ENCODE assay signal across 24 cellular contexts in the genomic region with DNA sequence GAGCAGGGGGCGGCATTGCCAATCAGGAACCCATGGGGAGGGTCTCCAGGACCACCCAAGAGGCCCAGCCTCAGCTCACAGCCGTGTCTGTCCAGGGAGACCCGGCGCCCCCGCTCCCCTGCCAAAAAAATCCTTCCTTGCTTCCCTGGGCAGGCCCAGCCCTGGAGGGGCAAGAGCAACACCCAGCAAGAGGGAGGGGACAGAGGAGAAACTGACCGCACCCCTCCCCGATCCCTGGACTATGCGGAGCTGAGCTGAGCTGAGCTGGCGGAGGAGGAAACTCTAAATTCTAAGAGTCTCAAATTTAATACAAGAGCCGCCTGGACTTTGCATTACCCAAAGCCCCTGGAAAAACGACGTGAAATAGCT. TPM values are rescaled to one million over a fixed set of nuclear protein-coding genes. Genes with fewer than 3 reads are reported as not detected.
DNase-seq lines count a peak whose midpoint lies in the region; ATAC-seq, FAIRE-seq and TF ChIP-seq lines count a peak whose summit lies in the region.
"Had no signal": no experiment of that assay in that cellular context is flagged by ENCODE, and none has a peak within 500 bp of the region (broad histone marks: within the 10 kb centered on the region; RNA-seq: fewer than 3 reads in every experiment).

No MANE protein-coding gene starts in this region.

- POLR2A ChIA-PET in HepG2 (lab: Yijun Ruan, JAX) = no interaction called here

- no peak overlapping the region for H3K9ac ChIP-seq in HepG2 (ENCODE audit: insufficient read depth, low read depth, low read length)

- intact Hi-C loops in right lobe of liver (cut with DNase I) (no loop called here), HepG2 (cut with micrococcal nuclease; ENCODE audit: unreplicated experiment) (no loop called here), ovary (cut with DNase I) (no loop called here)

- H3K79me2 ChIP-seq in HepG2 (ENCODE audit: insufficient read depth, low read length) = no peaks in the 10 kb centered on the region

- WGBS in right lobe of liver (ENCODE audit: insufficient coverage, low coverage, low lambda C conversion rate, missing lambda C conversion rate) = 59% methylated on average over 6 of the region's 12 CpGs
- 20% methylated on average over 11 of the region's 12 CpGs for WGBS in HepG2 (ENCODE audit: low lambda C conversion rate)
- WGBS in ovary, 3 donors = 56 to 78% (median 76%) methylated on average over 12 of the region's 12 CpGs

- BruUV-seq in HepG2 (replicated peaks; lab: Mats Ljungman, UMichigan) = no TSS peak

- ATAC-seq in right lobe of liver (no peak), HepG2 (no peak), GM18511 (IDR thresholded peaks at IDR 0.05; ENCODE audit: unreplicated experiment) (no peak), GM18861 (IDR thresholded peaks at IDR 0.05; ENCODE audit: unreplicated experiment) (no peak)
- ATAC-seq: left colon; naive thymus-derived CD8-positive, alpha-beta T cell; Panc1; pancreas; T-helper 17 cell had no signal

- CTCF ChIA-PET in HepG2 (lab: Yijun Ruan, JAX; ENCODE audit: low intra/inter-chr PET ratio, low total read pairs) = no interaction called here

- TF ChIP-seq CTCF in right lobe of liver (IDR thresholded peaks at IDR 0.05) = no peak
- no peak for TF ChIP-seq CTCF in HepG2 (CRISPR knock-in tag; IDR thresholded peaks at IDR 0.05)
- TF ChIP-seq CTCF in right atrium auricular region (IDR thresholded peaks at IDR 0.05) = no peak
- TF ChIP-seq CTCF in ovary (IDR thresholded peaks at IDR 0.05) = no peak

- H3K27ac ChIP-seq in right lobe of liver (no peak overlapping the region), HepG2 (ENCODE audit: extremely low read length, insufficient read depth, low read length) (no peak overlapping the region), right atrium auricular region (peak overlapping the region; percentile 72 to 78), ovary (no peak overlapping the region)
- H3K27ac ChIP-seq: pancreas had no signal

- H3K4me2 ChIP-seq in HepG2 (ENCODE audit: low read depth, low read length) = no peak overlapping the region

- H3K9me3 ChIP-seq in right lobe of liver (no peaks in the 10 kb centered on the region), HepG2 (ENCODE audit: low read length) (no peaks in the 10 kb centered on the region), right atrium auricular region (no peaks in the 10 kb centered on the region), ovary (no peaks in the 10 kb centered on the region)
- H3K9me3 ChIP-seq: colonic mucosa, pancreas had no signal

- TF ChIP-seq EP300 in HepG2 (IDR thresholded peaks at IDR 0.05; ENCODE audit: low read depth in 2 of 2, low read length in 2 of 2) (no peak), HepG2 (CRISPR knock-in tag; IDR thresholded peaks at IDR 0.05; ENCODE audit: borderline replicate concordance) (no peak), ovary (IDR thresholded peaks at IDR 0.05) (no peak)

- H3K36me3 ChIP-seq in right lobe of liver (no peaks in the 10 kb centered on the region), HepG2 (replicated peaks in 1 of 2; ENCODE audit: control insufficient read depth in 1 of 2, insufficient read depth in 2 of 2, low read length in 2 of 2) (no peaks in the 10 kb centered on the region), right atrium auricular region (no peaks in the 10 kb centered on the region), ovary (no peaks in the 10 kb centered on the region)
- H3K36me3 ChIP-seq: colonic mucosa, pancreas had no signal

- H3K27me3 ChIP-seq in right lobe of liver (no peaks in the 10 kb centered on the region), HepG2 (ENCODE audit: control insufficient read depth in 1 of 2, insufficient read depth in 2 of 2, low read length in 2 of 2) (peaks cover 11 to 73% of the 10 kb centered on the region in 2 experiments; a peak in 4 of 5 replicates), right atrium auricular region (no peaks in the 10 kb centered on the region), ovary (no peaks in the 10 kb centered on the region)
- H3K27me3 ChIP-seq: colonic mucosa, pancreas had no signal

- TF ChIP-seq POLR2A in right lobe of liver (IDR thresholded peaks at IDR 0.05) (no peak), HepG2 (IDR thresholded peaks at IDR 0.05; ENCODE audit: insufficient read depth in 1 of 2, low read depth in 2 of 2, low read length in 2 of 2) (no peak), ovary (IDR thresholded peaks at IDR 0.05) (no peak)

- no peak for FAIRE-seq in HepG2 (lab: Jason Lieb, UNC)
- FAIRE-seq: H54, pancreas had no signal

- in situ Hi-C loops in HepG2 (cut with HindIII; ENCODE audit: extremely low pct_ligation_motif_present, low pct_unique_long_range_greater_than_20kb) = no loop called here

- DNase-seq in right lobe of liver (peak in 2 of 3 donors; percentile 6 to 24), HepG2 (ENCODE audit: low spot score) (no peak), right atrium auricular region (ENCODE audit: low spot score) (peak; percentile 72), ovary (peak in 4 of 5 donors; percentile 8 to 43 (median 36)), NCI-H2107 treated with DMSO at 0.1 percent for 48 hours (lab: John Stamatoyannopoulos, UW; ENCODE audit: unreplicated experiment) (no peak), SW 1271 (lab: John Stamatoyannopoulos, UW) (no peak)
- DNase-seq: activated CD4-positive, alpha-beta T cell treated with anti-CD3 and anti-CD28 coated beads for 1 hour; activated gamma-delta T cell treated with Interleukin-2 at 50 U/mL for 16 hours; activated T-cell treated with anti-CD3 and anti-CD28 coated beads, Interleukin-2, amount 50 U/mL, for 1 hour; colonic mucosa; DMS79; Kasumi-1; left colon; MV-4-11; NCI-H1694; NCI-H2171 treated with DMSO at 0.1 percent for 48 hours; NCI-H524 treated with DMSO at 0.1 percent for 48 hours; T-helper 17 cell had no signal

- H3K4me3 ChIP-seq in right lobe of liver (no peak overlapping the region), HepG2 (replicated peaks in 1 of 3; ENCODE audit: insufficient read depth in 1 of 3, low read depth in 2 of 3, low read length in 3 of 3) (no peak overlapping the region), right atrium auricular region (no peak overlapping the region), ovary (no peak overlapping the region)
- H3K4me3 ChIP-seq: colonic mucosa, pancreas had no signal

- H2AFZ ChIP-seq in HepG2 (ENCODE audit: low read length) = no peak overlapping the region

- no peaks in the 10 kb centered on the region for H3K4me1 ChIP-seq in right lobe of liver
- H3K4me1 ChIP-seq in HepG2 (ENCODE audit: insufficient read depth, low read length) = no peaks in the 10 kb centered on the region
- H3K4me1 ChIP-seq in right atrium auricular region = peaks cover 0 to 55% of the 10 kb centered on the region in 2 donors
- peaks cover 14% of the 10 kb centered on the region for H3K4me1 ChIP-seq in ovary (ENCODE audit: insufficient read depth)
- H3K4me1 ChIP-seq: colonic mucosa, pancreas had no signal

- no peaks in the 10 kb centered on the region for H4K20me1 ChIP-seq in HepG2 (ENCODE audit: insufficient read depth, low read length)

- TF ChIP-seq RAD21 in HepG2 (CRISPR knock-in tag; IDR thresholded peaks at IDR 0.05) = no peak

TF ChIP-seq in HepG2, 621 proteins besides CTCF, POLR2A, EP300 and RAD21:
- no peak for TF ChIP-seq SIN3B (IDR thresholded peaks at IDR 0.05; ENCODE audit: low read length)
- TF ChIP-seq, protein P1, sequence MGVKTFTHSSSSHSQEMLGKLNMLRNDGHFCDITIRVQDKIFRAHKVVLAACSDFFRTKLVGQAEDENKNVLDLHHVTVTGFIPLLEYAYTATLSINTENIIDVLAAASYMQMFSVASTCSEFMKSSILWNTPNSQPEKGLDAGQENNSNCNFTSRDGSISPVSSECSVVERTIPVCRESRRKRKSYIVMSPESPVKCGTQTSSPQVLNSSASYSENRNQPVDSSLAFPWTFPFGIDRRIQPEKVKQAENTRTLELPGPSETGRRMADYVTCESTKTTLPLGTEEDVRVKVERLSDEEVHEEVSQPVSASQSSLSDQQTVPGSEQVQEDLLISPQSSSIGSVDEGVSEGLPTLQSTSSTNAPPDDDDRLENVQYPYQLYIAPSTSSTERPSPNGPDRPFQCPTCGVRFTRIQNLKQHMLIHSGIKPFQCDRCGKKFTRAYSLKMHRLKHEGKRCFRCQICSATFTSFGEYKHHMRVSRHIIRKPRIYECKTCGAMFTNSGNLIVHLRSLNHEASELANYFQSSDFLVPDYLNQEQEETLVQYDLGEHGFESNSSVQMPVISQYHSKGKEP (CRISPR knock-in tag; IDR thresholded peaks at IDR 0.05) = no peak

RNA-seq across cellular contexts. Expression of a gene that starts 52.0 kb away (rescaled TPM):
- total RNA-seq in right lobe of liver (under 1 TPM; 0.05 to 0.31 (median 0.17) TPM), HepG2 (2016; rRNA removed; fragmentation: Illumina TruSeq; extraction: Trizol) (not detected in 2 replicates), right atrium auricular region (1 to 10 TPM in 1 of 2 donors, under 1 TPM in 1; 0.26 to 2.0 TPM), ovary (1 to 10 TPM in 4 of 7 donors, under 1 TPM in 3; 0.35 to 4.5 (median 2.0) TPM)
- not detected in 2 replicates for total RNA-seq in HepG2 (2016; cell fraction: cytosol; rRNA removed; fragmentation: Illumina TruSeq; extraction: Trizol; ENCODE audit: low read depth)
- not detected in 2 replicates for total RNA-seq in HepG2 (2016; cell fraction: insoluble cytoplasmic fraction; rRNA removed; fragmentation: Illumina TruSeq; extraction: Trizol)
- total RNA-seq in HepG2 (2016; cell fraction: membrane; rRNA removed; fragmentation: Illumina TruSeq; extraction: Trizol) = not detected in 2 replicates
- not detected in 2 replicates for total RNA-seq in HepG2 (2016; cell fraction: nucleus; rRNA removed; fragmentation: Illumina TruSeq; extraction: Trizol)
- polyA plus RNA-seq in HepG2 (2011; rRNA removed) (not detected in 2 replicates), ovary (1 to 10 TPM in 1 of 2 donors, under 1 TPM in 1; 0.33 to 4.2 TPM)
- polyA plus RNA-seq in HepG2 (2011; cell fraction: cytosol; rRNA removed) = not detected in 2 replicates
- not detected in 2 replicates for polyA plus RNA-seq in HepG2 (2011; cell fraction: nucleus; rRNA removed)
- not detected in 2 replicates for polyA plus RNA-seq in HepG2 (2012)
- polyA plus RNA-seq in HepG2 (2016; cell fraction: cytosol; fragmentation: Illumina TruSeq; extraction: Trizol; ENCODE audit: low read depth) = not detected in 2 replicates
- not detected in 2 replicates for polyA plus RNA-seq in HepG2 (2016; cell fraction: insoluble cytoplasmic fraction; fragmentation: Illumina TruSeq; extraction: Trizol; ENCODE audit: low read depth)
- not detected in 2 replicates for polyA plus RNA-seq in HepG2 (2016; cell fraction: membrane; fragmentation: Illumina TruSeq; extraction: Trizol; ENCODE audit: low read depth)
- polyA plus RNA-seq in HepG2 (2016; cell fraction: nucleus; fragmentation: Illumina TruSeq; extraction: Trizol; ENCODE audit: insufficient read depth, low read depth) = not detected in 2 replicates
- polyA minus RNA-seq in HepG2 (2011; rRNA and poly(A)+ RNA removed; ENCODE audit: low replicate concordance) = 0.04 and 16.2 TPM in 2 replicates
- polyA minus RNA-seq in HepG2 (2011; cell fraction: cytosol; rRNA and poly(A)+ RNA removed) = 0.09 TPM in 1 of 2 replicates, not detected in the other
- polyA minus RNA-seq in HepG2 (2011; cell fraction: nucleus; rRNA and poly(A)+ RNA removed) = not detected in 2 replicates
- total RNA-seq: naive thymus-derived CD8-positive, alpha-beta T cell; T-helper 17 cell had no signal
- polyA plus RNA-seq: naive thymus-derived CD8-positive, alpha-beta T cell had no signal

Comparison
In these comparisons a context has a peak if more than half of its experiments do, and no peak if none do; other contexts are left out.
1. DNase-seq: peak in right lobe of liver (2 of 3), right atrium auricular region (single experiment) and ovary (4 of 5); none in HepG2 (single experiment), NCI-H2107 treated with DMSO at 0.1 percent for 48 hours (single experiment) and SW 1271 (0 of 2).
2. H3K27ac ChIP-seq: peak in right atrium auricular region (2 of 2); none in right lobe of liver (0 of 3), HepG2 (single experiment) and ovary (0 of 2).